8 cellular contexts compared by ENCODE assay signal in genomic region chr2:39435974-39436591, GRCh38. TPM values are rescaled to one million over a fixed set of nuclear protein-coding genes. Genes with fewer than 3 reads are reported as not detected.
A peak's percentile ranks its signal among the peaks of the same experiment; 100 is the strongest.
DNase-seq lines count a peak whose midpoint lies in the region; ATAC-seq, FAIRE-seq and TF ChIP-seq lines count a peak whose summit lies in the region.

No MANE protein-coding gene starts in this region.

- TF ChIP-seq RAD21 in K562 (CRISPR knock-in tag; conservative IDR thresholded peaks at IDR 0.05 in 1 of 2, IDR thresholded peaks at IDR 0.05 in 1 of 2), result no peak

- DNase-seq in NCI-H82 (lab: John Stamatoyannopoulos, UW) (peak; percentile 38), NCI-H82 treated with DMSO at 0.1 percent for 48 hours (lab: John Stamatoyannopoulos, UW; ENCODE audit: unreplicated experiment) (no peak), Kasumi-1 (lab: John Stamatoyannopoulos, UW) (peak; percentile 21 to 26), K562 (ENCODE audit: extremely low read depth in 1 of 4, low spot score in 3 of 4) (peak in 1 of 4 experiments; percentile 13), small intestine (peak; percentile 51), NCI-H2029 treated with DMSO at 0.1 percent for 48 hours (lab: John Stamatoyannopoulos, UW) (no peak)

- peak overlapping the region; percentile 99 for H3K4me2 ChIP-seq in K562 (ENCODE audit: insufficient read depth, low read length)

- CTCF ChIA-PET in K562 (lab: Yijun Ruan, JAX; ENCODE audit: low intra/inter-chr PET ratio), result interaction anchor here (0.6 kb wide), 1 partner anchor 512 kb away, joined by 6 read pairs; no protein-coding TSS in a partner anchor

- no peak for TF ChIP-seq EP300 in K562 (IDR thresholded peaks at IDR 0.05; ENCODE audit: low read length)

- H4K20me1 ChIP-seq in K562 (replicated peaks; ENCODE audit: control insufficient read depth, insufficient read depth, low read length), result 0 out of 2 replicates have a peak, but pooled peaks cover 7% of the 10 kb centered on the region

- under 1% methylated on average over 16 of the region's 16 CpGs for WGBS in K562 (ENCODE audit: insufficient coverage, low coverage, missing lambda C conversion rate)
- 2 to 10% (median 4%) methylated on average over 16 of the region's 16 CpGs for WGBS in small intestine, 3 donors

- intact Hi-C loops in K562 (cut with micrococcal nuclease), result loop anchor here (2.0 to 10.0 kb wide), 5 partner anchors 56 to 311 kb away; partner anchors contain the start of gene SOS1

- no TSS peak for BruUV-seq in K562 (replicated peaks; lab: Mats Ljungman, UMichigan)

- peak overlapping the region; percentile 89 for H3K27ac ChIP-seq in K562 (ENCODE audit: extremely low read depth, low read depth, low read length)
- H3K27ac ChIP-seq in iPS-20b (ENCODE audit: low read length), result peak overlapping the region; percentile 53
- peak overlapping the region; percentile 86 to 91 for H3K27ac ChIP-seq in small intestine (ENCODE audit: low read depth in 1 of 2, low read length in 1 of 2)

- H3K9me3 ChIP-seq in K562 (replicated peaks; ENCODE audit: control insufficient read depth, insufficient read depth, low read depth, low read length) (no peaks in the 10 kb centered on the region), iPS-20b (ENCODE audit: insufficient read depth, low read depth, low read length) (no peaks in the 10 kb centered on the region), small intestine (ENCODE audit: control insufficient read depth, low read depth) (no peaks in the 10 kb centered on the region)

- TF ChIP-seq POLR2A in K562 (conservative IDR thresholded peaks at IDR 0.05), result no peak

- FAIRE-seq in K562 (lab: Jason Lieb, UNC), result no peak
- FAIRE-seq in small intestine (lab: Jason Lieb, UNC), result no peak

- H3K9ac ChIP-seq in K562 (ENCODE audit: insufficient read depth in 1 of 2, low read depth in 2 of 2, low read length in 2 of 2), result peak overlapping the region; percentile 84 to 96
- H3K9ac ChIP-seq in iPS-20b (ENCODE audit: low read depth, low read length), result peak overlapping the region; percentile 80; the same call in 1 of the 2 replicates

- peaks cover 81% of the 10 kb centered on the region for H3K79me2 ChIP-seq in K562 (ENCODE audit: control insufficient read depth, insufficient read depth, low read length)

- H3K4me3 ChIP-seq in K562 (peak overlapping the region; percentile 81), iPS-20b (ENCODE audit: low read length) (peak overlapping the region; percentile 95), small intestine (ENCODE audit: low read depth in 1 of 2, low read length in 2 of 2) (peak overlapping the region; percentile 91)

- in situ Hi-C loops in K562 (cut with MboI), result no loop called here

- TF ChIP-seq CTCF in K562 (IDR thresholded peaks at IDR 0.05 in 2 of 3, conservative IDR thresholded peaks at IDR 0.05 in 1 of 3; ENCODE audit: insufficient read depth in 2 of 3, low read depth in 1 of 3, low read length in 3 of 3), result no peak

- ATAC-seq in K562 (no peak), GM21423 (IDR thresholded peaks at IDR 0.05; ENCODE audit: unreplicated experiment) (no peak)

- H3K4me1 ChIP-seq in K562 (replicated peaks in 1 of 2; ENCODE audit: control insufficient read depth in 2 of 2, insufficient read depth in 2 of 2, low read length in 2 of 2), result peaks cover 33 to 46% of the 10 kb centered on the region in 2 experiments
- peaks cover 49% of the 10 kb centered on the region for H3K4me1 ChIP-seq in iPS-20b (ENCODE audit: insufficient read depth, low read length)
- H3K4me1 ChIP-seq in small intestine (ENCODE audit: control insufficient read depth in 2 of 2, insufficient read depth in 1 of 2, low read depth in 1 of 2, low read length in 1 of 2), result peaks cover 8 to 14% of the 10 kb centered on the region in 2 donors

- H3K36me3 ChIP-seq in K562 (ENCODE audit: control insufficient read depth, insufficient read depth, low read length) (peaks cover 5% of the 10 kb centered on the region; the same call in 1 of the 3 replicates), iPS-20b (ENCODE audit: insufficient read depth, low read depth, low read length) (no peaks in the 10 kb centered on the region), small intestine (ENCODE audit: control insufficient read depth in 2 of 2, insufficient read depth in 2 of 2, low read length in 2 of 2) (no peaks in the 10 kb centered on the region)

- POLR2A ChIA-PET in K562 (lab: Yijun Ruan, JAX), result interaction anchor here (0.6 to 0.7 kb wide), 4 partner anchors 14 to 684 kb away, joined by 3 to 5 read pairs (median 4); no protein-coding TSS in a partner anchor

- no peaks in the 10 kb centered on the region for H3K9me1 ChIP-seq in K562 (ENCODE audit: control insufficient read depth, insufficient read depth, low read length)

- no peaks in the 10 kb centered on the region for H3K27me3 ChIP-seq in K562 (ENCODE audit: control insufficient read depth in 2 of 2, insufficient read depth in 2 of 2, low read length in 2 of 2)
- H3K27me3 ChIP-seq in iPS-20b (ENCODE audit: insufficient read depth, low read length), result no peaks in the 10 kb centered on the region
- H3K27me3 ChIP-seq in small intestine (ENCODE audit: control insufficient read depth in 2 of 2, insufficient read depth in 2 of 2, low read length in 2 of 2), result no peaks in the 10 kb centered on the region

- H2AFZ ChIP-seq in K562 (ENCODE audit: low read depth, low read length), result peak overlapping the region; percentile 89

TF ChIP-seq in K562, 482 proteins besides CTCF, POLR2A, EP300 and RAD21 (continues in another document):
- TF ChIP-seq GTF2E2 (tag; IDR thresholded peaks at IDR 0.05) (0 out of 2 replicates have a peak, but pooled peaks have one; percentile 14), DIDO1 (tag; IDR thresholded peaks at IDR 0.05; ENCODE audit: low read depth) (no peak), MLLT1 (IDR thresholded peaks at IDR 0.05) (0 out of 4 replicates have a peak, but pooled peaks of 1 of the 2 experiments have one; percentile 12), GABPB1 (CRISPR knock-in tag; IDR thresholded peaks at IDR 0.05) (0 out of 2 replicates have a peak, but pooled peaks have one; percentile 33), SP1 (CRISPR knock-in tag; IDR thresholded peaks at IDR 0.05) (peak; percentile 35; the same call in 1 of the 2 replicates), CHD1 (IDR thresholded peaks at IDR 0.05; ENCODE audit: low read length) (peak; percentile 39), MEIS2 (IDR thresholded peaks at IDR 0.05; ENCODE audit: partially characterized antibody) (peak; percentile 63), STAT5B (CRISPR knock-in tag; IDR thresholded peaks at IDR 0.05) (no peak), MAZ (CRISPR knock-in tag; conservative IDR thresholded peaks at IDR 0.05 in 1 of 2, IDR thresholded peaks at IDR 0.05 in 1 of 2) (0 out of 4 replicates have a peak, but pooled peaks of 1 of the 2 experiments have one; percentile 6), KAT7 (CRISPR knock-in tag; IDR thresholded peaks at IDR 0.05; ENCODE audit: borderline replicate concordance) (peak; percentile 73; the same call in 1 of the 2 replicates)
- TF ChIP-seq, protein P1, sequence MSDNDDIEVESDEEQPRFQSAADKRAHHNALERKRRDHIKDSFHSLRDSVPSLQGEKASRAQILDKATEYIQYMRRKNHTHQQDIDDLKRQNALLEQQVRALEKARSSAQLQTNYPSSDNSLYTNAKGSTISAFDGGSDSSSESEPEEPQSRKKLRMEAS (CRISPR knock-in tag; IDR thresholded peaks at IDR 0.05), result peak; percentile 12; the same call in 1 of the 2 replicates

RNA-seq across cellular contexts. Expression of gene MAP4K3, which starts 1.0 kb away (rescaled TPM):
- total RNA-seq in K562 (2011; cell fraction: chromatin; rRNA removed; ENCODE audit: low replicate concordance), result 73.1 and 225 TPM in 2 replicates
- 23.2 and 29.0 TPM in 2 replicates for total RNA-seq in K562 (2011; cell fraction: nucleolus; rRNA removed)
- total RNA-seq in K562 (2011; cell fraction: nucleoplasm; rRNA removed), result 73.0 and 112 TPM in 2 replicates
- total RNA-seq in K562 (2014; rRNA removed) (22.6 and 24.4 TPM in 2 replicates), K562 (2014; rRNA removed; fragmentation: Illumina TruSeq; extraction: Trizol) (27.8 and 30.0 TPM in 2 replicates), K562 (2015; rRNA removed; fragmentation: Illumina TruSeq; extraction: Trizol) (22.1 and 27.0 TPM in 2 replicates), K562 (2021) (16.9 and 22.2 TPM in 2 replicates)
- polyA plus RNA-seq in K562 (2011; rRNA removed) (16.6 and 18.0 TPM in 2 replicates), K562 (2014; fragmentation: Illumina TruSeq; extraction: Trizol) (10.6 and 13.4 TPM in 2 replicates), K562 (2014; fragmentation: Nextera tagmentation; extraction: Ambion mirVana) (1 to 10 TPM; 3.1 to 4.4 TPM), K562 (2014; rRNA removed) (8.2 and 11.7 TPM in 2 replicates), small intestine (10 to 100 TPM in 2 of 3 donors, 1 to 10 TPM in 1; 9.5 to 14.1 (median 13.8) TPM)
- 1.5 and 4.2 TPM in 2 replicates for polyA plus RNA-seq in K562 (2011; cell fraction: cytosol; rRNA removed)
- polyA plus RNA-seq in K562 (2011; cell fraction: nucleus; rRNA removed), result 22.8 and 28.7 TPM in 2 replicates
- 8.7 and 10.2 TPM in 2 replicates for polyA plus RNA-seq in K562 (2012)
- 40.5 and 51.3 TPM in 2 replicates for polyA minus RNA-seq in K562 (2011; rRNA and poly(A)+ RNA removed)
- 6.9 and 14.5 TPM in 2 replicates for polyA minus RNA-seq in K562 (2011; cell fraction: cytosol; rRNA and poly(A)+ RNA removed)
- 48.7 and 81.2 TPM in 2 replicates for polyA minus RNA-seq in K562 (2011; cell fraction: nucleus; rRNA and poly(A)+ RNA removed)

Comparison
In these comparisons a context has a peak if more than half of its experiments do, and no peak if none do; other contexts are left out.
1. DNase-seq: peak in NCI-H82 (single experiment), Kasumi-1 (2 of 2) and small intestine (single experiment); none in NCI-H82 treated with DMSO at 0.1 percent for 48 hours (single experiment) and NCI-H2029 treated with DMSO at 0.1 percent for 48 hours (single experiment).
2. Peak in every context shown above with its lines, with median percentiles within 50 percentile points of each other: H3K27ac ChIP-seq and H3K4me3 ChIP-seq.